9 cellular contexts compared by ENCODE assay signal in genomic region chr16:12455287-12455798, GRCh38.
DNase-seq lines count a peak whose midpoint lies in the region; ATAC-seq and TF ChIP-seq lines count a peak whose summit lies in the region.
"Had no signal": no experiment of that assay in that cellular context is flagged by ENCODE, and none has a peak within 500 bp of the region (broad histone marks: within the 10 kb centered on the region; RNA-seq: fewer than 3 reads in every experiment).

No MANE protein-coding gene starts in this region.

- ATAC-seq in activated B cell treated with CpG ODN at 0.5 μM for 24 hours (ENCODE audit: low read depth) (no peak), HG03196 (IDR thresholded peaks at IDR 0.05; ENCODE audit: unreplicated experiment) (no peak)
- ATAC-seq in stimulated activated naive CD8-positive, alpha-beta T cell treated with anti-CD3 and anti-CD28 coated beads, Interleukin-15, Interleukin-2, amounts not matched to agents 100 U/mL and 50 U/mL, for 24 hours, result peak; percentile 70

- H3K4me3 ChIP-seq in endodermal cell (ENCODE audit: low read length), result no peak overlapping the region

- TF ChIP-seq CTCF in activated B cell treated with CpG ODN at 0.5 μM for 24 hours (IDR thresholded peaks at IDR 0.05), result peak; percentile 24
- peak; percentile 97 for TF ChIP-seq CTCF in endodermal cell (conservative IDR thresholded peaks at IDR 0.05)

- intact Hi-C loops in activated B cell treated with CpG ODN at 0.5 μM for 24 hours (cut with micrococcal nuclease), result loop anchor here (1.0 to 5.0 kb wide), 3 partner anchors 165 to 364 kb away; partner anchors contain the start of gene CPPED1

- no peaks in the 10 kb centered on the region for H3K9me3 ChIP-seq in endodermal cell (ENCODE audit: control insufficient read depth, low read length)

- WGBS in endodermal cell (ENCODE audit: insufficient coverage in 1 of 2, insufficient read length in 1 of 2), 2 experiments, result 10 to 29% methylated on average over 7 to 9 of the region's 9 CpGs

- DNase-seq in activated CD4-positive, alpha-beta T cell treated with anti-CD3 and anti-CD28 coated beads for 24 hours (ENCODE audit: low read depth in 2 of 2), result peak; percentile 25 to 37
- no peak for DNase-seq in activated CD4-positive, alpha-beta T cell treated with anti-CD3 and anti-CD28 coated beads, Interleukin-2, amount 50 U/mL, for 4 hours
- peak; percentile 67 for DNase-seq in NCI-H2029 treated with DMSO at 0.1 percent for 48 hours (lab: John Stamatoyannopoulos, UW)
- DNase-seq in activated B cell treated with CpG ODN at 0.5 μM for 24 hours, result peak; percentile 24
- peak; percentile 93 for DNase-seq in endodermal cell
- DNase-seq in medulla oblongata (ENCODE audit: extremely low spot score), result peak; percentile 84
- DNase-seq in stimulated activated naive CD8-positive, alpha-beta T cell treated with anti-CD3 and anti-CD28 coated beads, Interleukin-15, Interleukin-2, amounts not matched to agents 100 U/mL and 50 U/mL, for 24 hours, result peak; percentile 54

- H3K4me1 ChIP-seq in endodermal cell (ENCODE audit: control insufficient read depth, insufficient read depth, low read length), result no peaks in the 10 kb centered on the region

- CTCF ChIA-PET in activated B cell treated with CpG ODN at 0.5 μM for 24 hours (lab: Charles Lee), result interaction anchor here (0.7 to 2.6 kb wide), 4 partner anchors 9 to 726 kb away, joined by 3 to 9 read pairs (median 4); no protein-coding TSS in a partner anchor

- H3K9me3 Mint-ChIP-seq in activated B cell treated with CpG ODN at 0.5 μM for 24 hours (no peaks in the 10 kb centered on the region), endodermal cell (no peaks in the 10 kb centered on the region)

- POLR2A ChIA-PET in activated B cell treated with CpG ODN at 0.5 μM for 24 hours (lab: Charles Lee), result no interaction called here

- no peak overlapping the region for H3K9ac ChIP-seq in endodermal cell (ENCODE audit: extremely low read depth, low read length, poor library complexity, severe bottlenecking)

- no peak overlapping the region for H3K27ac ChIP-seq in endodermal cell (ENCODE audit: low read depth, low read length)

- no peaks in the 10 kb centered on the region for H3K36me3 ChIP-seq in endodermal cell (ENCODE audit: control insufficient read depth, insufficient read depth, low read length)

- no peak overlapping the region for H3K4me3 Mint-ChIP-seq in activated B cell treated with CpG ODN at 0.5 μM for 24 hours
- H3K4me3 Mint-ChIP-seq in endodermal cell, result no peak overlapping the region
- H3K4me3 Mint-ChIP-seq: activated naive CD8-positive, alpha-beta T cell had no signal

- H3K27me3 ChIP-seq in endodermal cell (ENCODE audit: control insufficient read depth, insufficient read depth, low read length, poor library complexity, severe bottlenecking), result no peaks in the 10 kb centered on the region

- no peaks in the 10 kb centered on the region for H3K27me3 Mint-ChIP-seq in activated B cell treated with CpG ODN at 0.5 μM for 24 hours
- no peaks in the 10 kb centered on the region for H3K27me3 Mint-ChIP-seq in endodermal cell (ENCODE audit: insufficient read depth)
- H3K27me3 Mint-ChIP-seq: activated naive CD8-positive, alpha-beta T cell had no signal

- H3K36me3 Mint-ChIP-seq in activated B cell treated with CpG ODN at 0.5 μM for 24 hours (ENCODE audit: low read depth), result peaks cover 16% of the 10 kb centered on the region
- H3K36me3 Mint-ChIP-seq in endodermal cell (ENCODE audit: low read depth), result no peaks in the 10 kb centered on the region

- H3K27ac Mint-ChIP-seq in activated B cell treated with CpG ODN at 0.5 μM for 24 hours (peak overlapping the region; percentile 8), endodermal cell (no peak overlapping the region)
- H3K27ac Mint-ChIP-seq: activated naive CD8-positive, alpha-beta T cell had no signal

- H3K4me1 Mint-ChIP-seq in activated B cell treated with CpG ODN at 0.5 μM for 24 hours, result peaks cover 48% of the 10 kb centered on the region
- H3K4me1 Mint-ChIP-seq in endodermal cell, result peaks cover 2% of the 10 kb centered on the region

Comparison
In these comparisons a context has a peak if more than half of its experiments do, and no peak if none do; other contexts are left out.
1. DNase-seq: peak in activated CD4-positive, alpha-beta T cell treated with anti-CD3 and anti-CD28 coated beads for 24 hours (2 of 2), NCI-H2029 treated with DMSO at 0.1 percent for 48 hours (single experiment), activated B cell treated with CpG ODN at 0.5 μM for 24 hours (single experiment), endodermal cell (single experiment), medulla oblongata (single experiment) and stimulated activated naive CD8-positive, alpha-beta T cell treated with anti-CD3 and anti-CD28 coated beads, Interleukin-15, Interleukin-2, amounts not matched to agents 100 U/mL and 50 U/mL, for 24 hours (single experiment); none in activated CD4-positive, alpha-beta T cell treated with anti-CD3 and anti-CD28 coated beads, Interleukin-2, amount 50 U/mL, for 4 hours (0 of 2).